In the genomic region with DNA sequence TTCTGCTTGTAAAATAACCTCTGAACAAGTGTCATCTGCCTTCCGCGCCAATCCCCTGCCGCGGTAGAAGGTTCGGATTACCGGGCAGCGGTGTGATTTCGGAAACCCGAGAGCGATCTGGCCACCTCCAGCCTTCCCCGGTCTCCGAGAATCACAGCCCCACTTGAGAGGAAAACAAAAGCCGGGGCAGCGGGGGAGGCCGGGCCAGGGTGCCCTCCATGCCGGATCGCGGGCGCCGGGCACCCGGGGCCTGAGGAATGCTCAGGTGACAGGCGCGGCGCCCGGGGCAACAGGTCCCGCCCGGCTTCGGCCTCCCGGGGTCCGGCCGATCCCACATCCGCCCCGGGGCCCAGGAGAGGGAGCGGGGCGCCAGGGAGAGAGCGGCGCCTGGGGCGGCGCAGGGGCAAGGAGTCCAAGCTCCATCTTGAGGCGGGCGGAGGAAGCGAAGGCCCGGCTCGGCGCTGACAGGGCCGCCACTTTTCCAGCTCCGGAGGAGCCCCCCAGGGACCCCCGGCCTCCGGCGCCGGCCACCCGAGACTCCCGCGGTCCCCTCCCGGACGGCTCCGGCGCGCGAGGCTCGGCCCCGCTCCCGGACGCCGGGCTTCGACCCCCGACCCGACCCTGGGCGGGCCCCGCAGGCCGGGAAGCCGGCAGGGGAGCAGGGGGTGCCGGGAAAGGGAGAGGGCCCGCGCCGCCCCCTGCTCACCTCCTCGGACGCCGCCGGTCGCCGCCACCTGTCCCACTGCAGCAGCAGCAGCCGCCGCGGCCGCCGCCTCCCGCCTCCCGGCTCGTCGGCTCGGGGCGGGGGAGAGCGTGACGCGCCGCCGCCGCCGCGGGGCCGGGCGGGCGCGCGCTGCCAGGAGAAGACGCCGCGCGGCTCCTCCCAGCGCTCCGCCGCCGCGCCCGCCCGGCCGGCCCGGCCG, we compare ENCODE assay signal across 9 cellular contexts. TPM values are rescaled to one million over a fixed set of nuclear protein-coding genes. Genes with fewer than 3 reads are reported as not detected.
A peak's percentile ranks its signal among the peaks of the same experiment; 100 is the strongest.
DNase-seq lines count a peak whose midpoint lies in the region; ATAC-seq, FAIRE-seq and TF ChIP-seq lines count a peak whose summit lies in the region.
"Had no signal": no experiment of that assay in that cellular context is flagged by ENCODE, and none has a peak within 500 bp of the region (broad histone marks: within the 10 kb centered on the region; RNA-seq: fewer than 3 reads in every experiment).

A gene (minus strand): TSS at position 855 of the 923 bp plus-strand sequence. CDS start 42,217 bp downstream, outside the sequence.

- H3K4me1 Mint-ChIP-seq in stimulated activated naive B cell treated with anti-CD40 and anti-IgM and Interleukin-4, amounts not matched to agents 10 μg/mL and 1 μg/mL and 100 μg/mL, for 72 hours: peaks cover 16 to 38% of the 10 kb centered on the region in 2 donors

- FAIRE-seq in GM18507 (lab: Jason Lieb, UNC): peak; percentile 9
- FAIRE-seq: TTC549 had no signal

- no peaks in the 10 kb centered on the region for H3K27me3 Mint-ChIP-seq in stimulated activated naive B cell treated with anti-CD40 and anti-IgM and Interleukin-4, amounts not matched to agents 10 μg/mL and 1 μg/mL and 100 μg/mL, for 72 hours

- peak within 1 kb of the TSS; percentile 95 for H3K27ac Mint-ChIP-seq in stimulated activated naive B cell treated with anti-CD40 and anti-IgM and Interleukin-4, amounts not matched to agents 10 μg/mL and 1 μg/mL and 100 μg/mL, for 72 hours

- H3K36me3 ChIP-seq in mucosa of descending colon (ENCODE audit: low read depth): no peaks in the 10 kb centered on the region

- DNase-seq in AG04449 (ENCODE audit: low read depth, low spot score) (no peak), GM18507 (ENCODE audit: extremely low spot score, insufficient read length, low read depth) (peak; percentile 46), NCI-H748 (lab: John Stamatoyannopoulos, UW; ENCODE audit: unreplicated experiment) (peak; percentile 64), epidermal melanocyte (ENCODE audit: insufficient read length, low spot score) (peak; percentile 47), mucosa of descending colon (peak; percentile 63 to 80 (median 79))
- DNase-seq in activated CD8-positive, alpha-beta memory T cell treated with anti-CD3 and anti-CD28 coated beads, Interleukin-2, amount 50 U/mL, for 48 hours: peak; percentile 81
- peak; percentile 53 for DNase-seq in stimulated activated naive B cell treated with anti-CD40 and anti-IgM and Interleukin-4, amounts not matched to agents 10 μg/mL and 1 μg/mL and 100 μg/mL, for 72 hours

- no peaks in the 10 kb centered on the region for H3K9me3 ChIP-seq in mucosa of descending colon

- intact Hi-C loops in mucosa of descending colon (cut with DNase I, micrococcal nuclease): no loop called here

- peak; percentile 68 for TF ChIP-seq CTCF in AG04449 (IDR thresholded peaks at IDR 0.05; ENCODE audit: insufficient read depth, low read length, missing control alignments)
- TF ChIP-seq CTCF in mucosa of descending colon (IDR thresholded peaks at IDR 0.05): peak; percentile 39

- H3K4me3 Mint-ChIP-seq in stimulated activated naive B cell treated with anti-CD40 and anti-IgM and Interleukin-4, amounts not matched to agents 10 μg/mL and 1 μg/mL and 100 μg/mL, for 72 hours: peak within 1 kb of the TSS; percentile 90 to 91

- H3K4me1 ChIP-seq in mucosa of descending colon (ENCODE audit: low read depth): peaks cover 18% of the 10 kb centered on the region

- peak; percentile 57 for ATAC-seq in HG03045 (IDR thresholded peaks at IDR 0.05; ENCODE audit: unreplicated experiment)
- ATAC-seq in mucosa of descending colon: peak; percentile 89
- ATAC-seq in stimulated activated naive B cell treated with anti-CD40 and anti-IgM and Interleukin-4, amounts not matched to agents 10 μg/mL and 1 μg/mL and 100 μg/mL, for 72 hours (replicated peaks): peak; percentile 71 to 79

- H3K9me3 Mint-ChIP-seq in stimulated activated naive B cell treated with anti-CD40 and anti-IgM and Interleukin-4, amounts not matched to agents 10 μg/mL and 1 μg/mL and 100 μg/mL, for 72 hours: no peaks in the 10 kb centered on the region

- H3K4me3 ChIP-seq in AG04449 (ENCODE audit: low read depth, low read length) (peak within 1 kb of the TSS; percentile 79), mucosa of descending colon (peak within 1 kb of the TSS; percentile 92)

- H3K36me3 Mint-ChIP-seq in stimulated activated naive B cell treated with anti-CD40 and anti-IgM and Interleukin-4, amounts not matched to agents 10 μg/mL and 1 μg/mL and 100 μg/mL, for 72 hours: no peaks in the 10 kb centered on the region

- CTCF ChIA-PET in AG04449 (lab: Yijun Ruan, JAX): interaction anchor here (0.9 to 2.8 kb wide), 6 partner anchors 10 to 51 kb away, joined by 3 to 8 read pairs (median 4); no protein-coding TSS in a partner anchor

- POLR2A ChIA-PET in AG04449 (lab: Yijun Ruan, JAX): interaction anchor here (0.6 to 1.0 kb wide), 3 partner anchors 15 to 79 kb away, joined by 4 to 8 read pairs (median 4); a partner anchor contains a TSS

RNA-seq across cellular contexts. Expression of the gene that starts here (rescaled TPM):
- total RNA-seq in mucosa of descending colon: 100 to 1,000 TPM in 1 of 3 donors, 10 to 100 TPM in 2; 43.5 to 170 (median 45.0) TPM
